ENCODE assay signal across 1 cellular context in the genomic region with DNA sequence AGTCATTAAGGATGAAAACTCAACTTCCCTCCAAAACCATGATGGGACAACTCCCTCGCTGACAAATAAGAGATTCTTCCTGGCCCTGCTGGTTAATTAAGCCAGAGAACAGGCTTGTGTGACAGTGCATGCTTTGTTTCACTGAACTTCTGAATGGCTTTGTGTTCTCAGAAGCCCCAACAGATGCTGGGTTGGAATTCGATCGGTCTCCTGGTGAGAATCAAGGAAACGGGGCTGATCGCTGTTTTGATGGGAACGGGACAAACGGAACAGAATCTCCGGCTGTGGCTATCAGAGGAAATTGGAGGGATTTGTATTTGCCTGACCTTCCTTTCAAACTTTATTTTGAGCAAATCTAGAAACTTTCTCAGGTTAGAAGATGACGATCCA.
TF ChIP-seq lines count a peak whose summit lies in the region.

No MANE protein-coding gene starts in this region.

TF ChIP-seq in H1, 55 proteins besides CTCF, POLR2A, EP300 and RAD21:
- TF ChIP-seq TEAD4 (IDR thresholded peaks at IDR 0.05; ENCODE audit: low read depth, low read length) (0 out of 2 replicates have a peak, but pooled peaks have one; percentile 32), KDM5A (IDR thresholded peaks at IDR 0.05; ENCODE audit: low read length) (no peak)
